ENCODE assay signal across 19 cellular contexts in genomic region chr7:132683967-132684690, GRCh38.
"Had no signal": no experiment of that assay in that cellular context is flagged by ENCODE, and none has a peak within 500 bp of the region (broad histone marks: within the 10 kb centered on the region; RNA-seq: fewer than 3 reads in every experiment).

No MANE protein-coding gene starts in this region.

- DNase-seq: activated CD4-positive, alpha-beta T cell treated with anti-CD3 and anti-CD28 coated beads, Interleukin-2, amount 10 ng/mL, durations not matched to agents 7 days and 5 days; activated CD4-positive, CD25-positive, alpha-beta regulatory T cell; activated CD8-positive, alpha-beta memory T cell treated with anti-CD3 and anti-CD28 coated beads for 24 hours; activated naive CD4-positive, alpha-beta T cell treated with anti-CD3 and anti-CD28 coated beads, Interleukin-2, amount 10 ng/mL, durations not matched to agents 7 days and 5 days; activated T-cell treated with anti-CD3 and anti-CD28 coated beads for 4 hours; foreskin melanocyte; heart left ventricle; left lung; natural killer cell; sigmoid colon; stimulated activated CD4-positive, alpha-beta T cell treated with anti-CD3 and anti-CD28 coated beads, Interleukin-2, amount 100 ng/mL, for 24 hours; stimulated activated naive CD4-positive, alpha-beta T cell treated with Interleukin-2 at 50 U/mL for 16 hours; T-helper 2 cell; trophoblast cell had no signal

- H3K27me3 Mint-ChIP-seq: activated CD4-positive, alpha-beta T cell treated with anti-CD3 and anti-CD28 coated beads, Interleukin-2, amount 10 ng/mL, durations not matched to agents 7 days and 5 days; dendritic cell treated with granulocyte-macrophage colony-stimulating factor and Interleukin-4, amounts not matched to agents 40 ng/mL and 50 ng/mL, for 4 days had no signal

- H3K27ac Mint-ChIP-seq: activated CD4-positive, alpha-beta T cell treated with anti-CD3 and anti-CD28 coated beads, Interleukin-2, amount 10 ng/mL, durations not matched to agents 7 days and 5 days; activated naive CD4-positive, alpha-beta T cell treated with anti-CD3 and anti-CD28 coated beads, Interleukin-2, amount 10 ng/mL, durations not matched to agents 7 days and 5 days; activated T-helper 17 cell treated with anti-CD3 and anti-CD28 coated beads, Interleukin-2, amount 50 U/mL, for 72 hours; dendritic cell treated with granulocyte-macrophage colony-stimulating factor and Interleukin-4, amounts not matched to agents 40 ng/mL and 50 ng/mL, for 4 days; memory B cell; natural killer cell had no signal

- H3K4me3 ChIP-seq: adrenal gland, heart left ventricle, left lung, sigmoid colon had no signal

- H3K4me1 ChIP-seq: adrenal gland, heart left ventricle, left lung, sigmoid colon had no signal

- H3K9me3 ChIP-seq: adrenal gland, sigmoid colon had no signal

- H3K36me3 Mint-ChIP-seq: activated naive CD4-positive, alpha-beta T cell treated with anti-CD3 and anti-CD28 coated beads, Interleukin-2, amount 10 ng/mL, durations not matched to agents 7 days and 5 days; memory B cell; natural killer cell had no signal

- H3K27me3 ChIP-seq: adrenal gland, left lung, sigmoid colon had no signal

- H3K36me3 ChIP-seq: adrenal gland, heart left ventricle, left lung, sigmoid colon had no signal

- H3K4me1 Mint-ChIP-seq: activated CD4-positive, alpha-beta T cell treated with anti-CD3 and anti-CD28 coated beads, Interleukin-2, amount 10 ng/mL, durations not matched to agents 7 days and 5 days; activated naive CD4-positive, alpha-beta T cell treated with anti-CD3 and anti-CD28 coated beads, Interleukin-2, amount 10 ng/mL, durations not matched to agents 7 days and 5 days; activated T-helper 17 cell treated with anti-CD3 and anti-CD28 coated beads, Interleukin-2, amount 50 U/mL, for 72 hours; central memory CD8-positive, alpha-beta T cell; memory B cell; natural killer cell had no signal

- H3K4me3 Mint-ChIP-seq: activated CD4-positive, alpha-beta T cell treated with anti-CD3 and anti-CD28 coated beads, Interleukin-2, amount 10 ng/mL, durations not matched to agents 7 days and 5 days; activated naive CD4-positive, alpha-beta T cell treated with anti-CD3 and anti-CD28 coated beads, Interleukin-2, amount 10 ng/mL, durations not matched to agents 7 days and 5 days; activated T-helper 17 cell treated with anti-CD3 and anti-CD28 coated beads, Interleukin-2, amount 50 U/mL, for 72 hours; central memory CD8-positive, alpha-beta T cell; dendritic cell treated with granulocyte-macrophage colony-stimulating factor and Interleukin-4, amounts not matched to agents 40 ng/mL and 50 ng/mL, for 4 days; memory B cell; natural killer cell had no signal

- H3K27ac ChIP-seq: adrenal gland, heart left ventricle, left lung, sigmoid colon had no signal

- H3K9me3 Mint-ChIP-seq: activated CD4-positive, alpha-beta T cell treated with anti-CD3 and anti-CD28 coated beads, Interleukin-2, amount 10 ng/mL, durations not matched to agents 7 days and 5 days; central memory CD8-positive, alpha-beta T cell; natural killer cell had no signal

- ATAC-seq: activated T-helper 17 cell treated with anti-CD3 and anti-CD28 coated beads, Interleukin-2, amount 50 U/mL, for 72 hours; heart left ventricle; left lung; natural killer cell had no signal
